Comparison of ENCODE assay signal across 1 cellular context in the genomic region with DNA sequence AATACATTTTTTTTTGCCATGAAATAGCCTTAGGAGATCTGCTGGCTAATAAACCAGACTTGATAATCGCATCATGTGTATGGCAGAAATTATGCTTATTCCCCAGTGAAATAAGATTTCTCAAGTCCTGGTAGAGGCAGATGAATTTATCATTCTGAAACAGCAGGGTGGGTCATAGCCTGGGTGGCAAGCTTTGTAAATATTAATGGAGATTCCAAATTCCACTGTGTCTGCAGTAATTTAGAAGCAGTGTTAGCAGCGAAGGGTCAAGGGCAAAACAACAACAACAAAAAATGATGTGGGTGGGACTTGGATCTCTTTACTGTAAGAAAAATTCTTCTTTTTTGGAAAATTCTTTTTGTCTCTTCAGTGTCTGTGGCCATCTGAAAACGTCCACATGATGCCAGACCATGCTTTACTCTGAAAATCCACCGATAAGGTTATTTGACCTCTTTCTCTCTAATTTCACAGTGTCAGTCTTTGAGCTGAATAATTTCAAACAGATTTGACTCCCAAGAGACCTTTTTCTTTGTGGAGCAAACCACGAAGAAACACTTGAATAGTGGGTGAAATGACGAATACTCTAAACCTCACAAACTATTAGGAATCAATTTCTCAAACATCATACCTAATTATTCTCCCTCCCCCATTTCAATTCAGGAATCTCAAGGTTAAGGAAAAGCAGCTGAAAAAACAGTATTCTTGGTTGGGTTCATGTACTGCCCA.
TF ChIP-seq lines count a peak whose summit lies in the region.

No MANE protein-coding gene starts in this region.

TF ChIP-seq in GM23338, 12 proteins besides CTCF, POLR2A, EP300 and RAD21 (continued from another document):
- TF ChIP-seq, protein P1, sequence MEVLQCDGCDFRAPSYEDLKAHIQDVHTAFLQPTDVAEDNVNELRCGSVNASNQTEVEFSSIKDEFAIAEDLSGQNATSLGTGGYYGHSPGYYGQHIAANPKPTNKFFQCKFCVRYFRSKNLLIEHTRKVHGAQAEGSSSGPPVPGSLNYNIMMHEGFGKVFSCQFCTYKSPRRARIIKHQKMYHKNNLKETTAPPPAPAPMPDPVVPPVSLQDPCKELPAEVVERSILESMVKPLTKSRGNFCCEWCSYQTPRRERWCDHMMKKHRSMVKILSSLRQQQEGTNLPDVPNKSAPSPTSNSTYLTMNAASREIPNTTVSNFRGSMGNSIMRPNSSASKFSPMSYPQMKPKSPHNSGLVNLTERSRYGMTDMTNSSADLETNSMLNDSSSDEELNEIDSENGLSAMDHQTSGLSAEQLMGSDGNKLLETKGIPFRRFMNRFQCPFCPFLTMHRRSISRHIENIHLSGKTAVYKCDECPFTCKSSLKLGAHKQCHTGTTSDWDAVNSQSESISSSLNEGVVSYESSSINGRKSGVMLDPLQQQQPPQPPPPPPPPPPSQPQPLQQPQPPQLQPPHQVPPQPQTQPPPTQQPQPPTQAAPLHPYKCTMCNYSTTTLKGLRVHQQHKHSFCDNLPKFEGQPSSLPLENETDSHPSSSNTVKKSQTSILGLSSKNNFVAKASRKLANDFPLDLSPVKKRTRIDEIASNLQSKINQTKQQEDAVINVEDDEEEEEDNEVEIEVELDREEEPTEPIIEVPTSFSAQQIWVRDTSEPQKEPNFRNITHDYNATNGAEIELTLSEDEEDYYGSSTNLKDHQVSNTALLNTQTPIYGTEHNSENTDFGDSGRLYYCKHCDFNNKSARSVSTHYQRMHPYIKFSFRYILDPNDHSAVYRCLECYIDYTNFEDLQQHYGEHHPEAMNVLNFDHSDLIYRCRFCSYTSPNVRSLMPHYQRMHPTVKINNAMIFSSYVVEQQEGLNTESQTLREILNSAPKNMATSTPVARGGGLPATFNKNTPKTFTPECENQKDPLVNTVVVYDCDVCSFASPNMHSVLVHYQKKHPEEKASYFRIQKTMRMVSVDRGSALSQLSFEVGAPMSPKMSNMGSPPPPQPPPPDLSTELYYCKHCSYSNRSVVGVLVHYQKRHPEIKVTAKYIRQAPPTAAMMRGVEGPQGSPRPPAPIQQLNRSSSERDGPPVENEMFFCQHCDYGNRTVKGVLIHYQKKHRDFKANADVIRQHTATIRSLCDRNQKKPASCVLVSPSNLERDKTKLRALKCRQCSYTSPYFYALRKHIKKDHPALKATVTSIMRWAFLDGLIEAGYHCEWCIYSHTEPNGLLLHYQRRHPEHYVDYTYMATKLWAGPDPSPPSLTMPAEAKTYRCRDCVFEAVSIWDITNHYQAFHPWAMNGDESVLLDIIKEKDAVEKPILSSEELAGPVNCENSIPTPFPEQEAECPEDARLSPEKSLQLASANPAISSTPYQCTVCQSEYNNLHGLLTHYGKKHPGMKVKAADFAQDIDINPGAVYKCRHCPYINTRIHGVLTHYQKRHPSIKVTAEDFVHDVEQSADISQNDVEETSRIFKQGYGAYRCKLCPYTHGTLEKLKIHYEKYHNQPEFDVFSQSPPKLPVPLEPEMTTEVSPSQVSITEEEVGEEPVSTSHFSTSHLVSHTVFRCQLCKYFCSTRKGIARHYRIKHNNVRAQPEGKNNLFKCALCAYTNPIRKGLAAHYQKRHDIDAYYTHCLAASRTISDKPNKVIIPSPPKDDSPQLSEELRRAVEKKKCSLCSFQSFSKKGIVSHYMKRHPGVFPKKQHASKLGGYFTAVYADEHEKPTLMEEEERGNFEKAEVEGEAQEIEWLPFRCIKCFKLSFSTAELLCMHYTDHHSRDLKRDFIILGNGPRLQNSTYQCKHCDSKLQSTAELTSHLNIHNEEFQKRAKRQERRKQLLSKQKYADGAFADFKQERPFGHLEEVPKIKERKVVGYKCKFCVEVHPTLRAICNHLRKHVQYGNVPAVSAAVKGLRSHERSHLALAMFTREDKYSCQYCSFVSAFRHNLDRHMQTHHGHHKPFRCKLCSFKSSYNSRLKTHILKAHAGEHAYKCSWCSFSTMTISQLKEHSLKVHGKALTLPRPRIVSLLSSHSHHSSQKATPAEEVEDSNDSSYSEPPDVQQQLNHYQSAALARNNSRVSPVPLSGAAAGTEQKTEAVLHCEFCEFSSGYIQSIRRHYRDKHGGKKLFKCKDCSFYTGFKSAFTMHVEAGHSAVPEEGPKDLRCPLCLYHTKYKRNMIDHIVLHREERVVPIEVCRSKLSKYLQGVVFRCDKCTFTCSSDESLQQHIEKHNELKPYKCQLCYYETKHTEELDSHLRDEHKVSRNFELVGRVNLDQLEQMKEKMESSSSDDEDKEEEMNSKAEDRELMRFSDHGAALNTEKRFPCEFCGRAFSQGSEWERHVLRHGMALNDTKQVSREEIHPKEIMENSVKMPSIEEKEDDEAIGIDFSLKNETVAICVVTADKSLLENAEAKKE (CRISPR knock-in tag; IDR thresholded peaks at IDR 0.05): no peak
